11 cellular contexts compared by ENCODE assay signal in the genomic region with DNA sequence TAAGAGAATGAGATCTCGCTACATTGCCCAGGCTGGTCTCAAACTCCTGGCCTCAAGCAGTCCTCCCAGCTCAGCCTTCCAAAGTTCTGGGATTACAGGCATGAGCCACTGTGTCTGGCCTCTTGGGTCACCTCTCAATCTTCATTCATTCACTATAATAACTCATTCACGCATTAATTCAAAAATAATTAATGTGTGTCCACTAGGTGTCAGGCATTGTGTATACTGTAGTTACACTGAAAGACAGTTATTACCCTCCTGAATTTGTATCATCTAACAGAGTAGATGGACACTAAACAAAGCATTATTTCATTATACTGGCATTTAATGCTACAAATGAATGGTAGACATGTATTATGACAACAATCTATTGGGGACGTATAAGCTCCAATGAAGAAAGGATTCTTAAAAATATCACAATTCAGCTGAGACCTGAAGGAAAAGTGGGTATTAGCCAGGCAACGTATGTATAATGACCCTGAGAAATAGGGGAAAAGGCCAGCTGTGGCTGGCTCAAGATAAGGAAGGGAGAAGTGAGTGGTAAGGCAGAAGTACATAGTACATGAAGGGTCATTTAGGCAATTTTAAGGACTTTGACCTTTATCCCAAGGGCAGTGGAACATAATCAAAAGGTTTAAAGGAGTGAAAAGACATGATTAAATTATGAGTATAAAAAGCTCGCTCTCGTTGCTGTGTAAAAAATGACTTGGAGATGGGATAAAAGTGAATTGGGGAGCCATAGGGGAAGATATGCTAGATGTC.
DNase-seq lines count a peak whose midpoint lies in the region; ATAC-seq, FAIRE-seq and TF ChIP-seq lines count a peak whose summit lies in the region.
"Had no signal": no experiment of that assay in that cellular context is flagged by ENCODE, and none has a peak within 500 bp of the region (broad histone marks: within the 10 kb centered on the region; RNA-seq: fewer than 3 reads in every experiment).

No MANE protein-coding gene starts in this region.

- H3K4me1 ChIP-seq in DOHH2 (ENCODE audit: control insufficient read depth, low read length) (no peaks in the 10 kb centered on the region), K562 (replicated peaks in 1 of 2; ENCODE audit: control insufficient read depth in 2 of 2, insufficient read depth in 2 of 2, low read length in 2 of 2) (no peaks in the 10 kb centered on the region), right lobe of liver (peaks cover 0 to 18% (median 4%) of the 10 kb centered on the region in 4 donors), BE2C (no peaks in the 10 kb centered on the region)
- H3K4me1 ChIP-seq: prostate gland had no signal

- TF ChIP-seq POLR2A in K562 (conservative IDR thresholded peaks at IDR 0.05) (no peak), right lobe of liver (IDR thresholded peaks at IDR 0.05) (no peak)

- POLR2A ChIA-PET in K562 (lab: Yijun Ruan, JAX), result interaction anchor here (0.7 kb wide), 1 partner anchor 9 kb away, joined by 3 read pairs; no protein-coding TSS in a partner anchor

- H3K4me2 ChIP-seq in DOHH2 (ENCODE audit: low read length), result no peak overlapping the region
- no peak overlapping the region for H3K4me2 ChIP-seq in K562 (ENCODE audit: insufficient read depth, low read length)

- H3K27ac ChIP-seq in DOHH2 (ENCODE audit: low read depth, low read length), result no peak overlapping the region
- no peak overlapping the region for H3K27ac ChIP-seq in K562 (ENCODE audit: extremely low read depth, low read depth, low read length)
- H3K27ac ChIP-seq in right lobe of liver, result peak overlapping the region in 1 of 3 donors; percentile 44
- H3K27ac ChIP-seq: prostate gland, WERI-Rb-1 had no signal

- CTCF ChIA-PET in K562 (lab: Yijun Ruan, JAX; ENCODE audit: low intra/inter-chr PET ratio), result interaction anchor here (0.6 kb wide), 1 partner anchor 1699 kb away, joined by 4 read pairs; no protein-coding TSS in a partner anchor

- no peak overlapping the region for H3K9ac ChIP-seq in K562 (ENCODE audit: insufficient read depth in 1 of 2, low read depth in 2 of 2, low read length in 2 of 2)

- in situ Hi-C loops in K562 (cut with MboI), result no loop called here

- H2AFZ ChIP-seq in K562 (ENCODE audit: low read depth, low read length), result no peak overlapping the region

- H3K4me3 ChIP-seq in DOHH2 (ENCODE audit: low read length) (no peak overlapping the region), K562 (no peak overlapping the region), right lobe of liver (no peak overlapping the region), BE2C (ENCODE audit: low read depth, low read length) (no peak overlapping the region)
- H3K4me3 ChIP-seq: prostate gland had no signal

- no peaks in the 10 kb centered on the region for H3K36me3 ChIP-seq in DOHH2 (ENCODE audit: control insufficient read depth, low read length)
- H3K36me3 ChIP-seq in K562 (ENCODE audit: control insufficient read depth, insufficient read depth, low read length), result no peaks in the 10 kb centered on the region
- H3K36me3 ChIP-seq in right lobe of liver, result peaks cover 0 to 75% (median 1%) of the 10 kb centered on the region in 4 donors
- H3K36me3 ChIP-seq in BE2C, result no peaks in the 10 kb centered on the region
- H3K36me3 ChIP-seq: prostate gland, WERI-Rb-1 had no signal

- no peak for FAIRE-seq in K562 (lab: Jason Lieb, UNC)

- no TSS peak for BruUV-seq in K562 (replicated peaks; lab: Mats Ljungman, UMichigan)

- H3K9me3 ChIP-seq in DOHH2 (ENCODE audit: control insufficient read depth, insufficient read depth, low read length), result no peaks in the 10 kb centered on the region
- no peaks in the 10 kb centered on the region for H3K9me3 ChIP-seq in K562 (replicated peaks; ENCODE audit: control insufficient read depth, insufficient read depth, low read depth, low read length)
- no peaks in the 10 kb centered on the region for H3K9me3 ChIP-seq in right lobe of liver
- no peaks in the 10 kb centered on the region for H3K9me3 ChIP-seq in BE2C
- H3K9me3 ChIP-seq: prostate gland had no signal

- DNase-seq in M059J (ENCODE audit: low read depth) (peak; percentile 11), K562 (ENCODE audit: extremely low read depth in 1 of 4, low spot score in 3 of 4) (peak in 3 of 4 experiments; percentile 6 to 10 (median 9)), right lobe of liver (no peak), activated gamma-delta T cell treated with Interleukin-2 at 50 U/mL for 16 hours (no peak), BE2C (no peak)
- DNase-seq: GDM1, WERI-Rb-1 had no signal

- no peak for TF ChIP-seq EP300 in K562 (IDR thresholded peaks at IDR 0.05; ENCODE audit: low read length)

- H3K9me1 ChIP-seq in K562 (ENCODE audit: control insufficient read depth, insufficient read depth, low read length), result no peaks in the 10 kb centered on the region

- no peaks in the 10 kb centered on the region for H3K9me2 ChIP-seq in DOHH2 (replicated peaks; ENCODE audit: control insufficient read depth, low read length)

- intact Hi-C loops in K562 (cut with micrococcal nuclease) (no loop called here), right lobe of liver (cut with DNase I) (no loop called here)

- 37% methylated on average over 6 of the region's 6 CpGs for WGBS in K562 (ENCODE audit: insufficient coverage, low coverage, missing lambda C conversion rate)
- 66% methylated on average over 6 of the region's 6 CpGs for WGBS in right lobe of liver (ENCODE audit: insufficient coverage, low coverage, low lambda C conversion rate, missing lambda C conversion rate)

- peak in 1 of 2 experiments; percentile 35; a peak in 2 of 4 replicates for TF ChIP-seq RAD21 in K562 (CRISPR knock-in tag; conservative IDR thresholded peaks at IDR 0.05 in 1 of 2, IDR thresholded peaks at IDR 0.05 in 1 of 2)

- H3K79me2 ChIP-seq in DOHH2 (ENCODE audit: control insufficient read depth, low read length) (no peaks in the 10 kb centered on the region), K562 (ENCODE audit: control insufficient read depth, insufficient read depth, low read length) (no peaks in the 10 kb centered on the region)

- H4K20me1 ChIP-seq in DOHH2 (ENCODE audit: control insufficient read depth, insufficient read depth, low read depth, low read length) (no peaks in the 10 kb centered on the region), K562 (replicated peaks; ENCODE audit: control insufficient read depth, insufficient read depth, low read length) (no peaks in the 10 kb centered on the region)

- TF ChIP-seq CTCF in DOHH2 (IDR thresholded peaks at IDR 0.05; ENCODE audit: low read depth, low read length, poor library complexity, severe bottlenecking), result peak; percentile 53
- peak in 1 of 3 experiments; percentile 29; a peak in 1 of 6 replicates for TF ChIP-seq CTCF in K562 (IDR thresholded peaks at IDR 0.05 in 2 of 3, conservative IDR thresholded peaks at IDR 0.05 in 1 of 3; ENCODE audit: insufficient read depth in 2 of 3, low read depth in 1 of 3, low read length in 3 of 3)
- TF ChIP-seq CTCF in right lobe of liver (IDR thresholded peaks at IDR 0.05), result peak; percentile 17 to 29 (median 21)
- no peak for TF ChIP-seq CTCF in BE2C (IDR thresholded peaks at IDR 0.05; ENCODE audit: low read depth, low read length)

- ATAC-seq in K562 (peak; percentile 36; the same call in 1 of the 3 replicates), right lobe of liver (peak; percentile 54 to 70 (median 58)), GM18909 (IDR thresholded peaks at IDR 0.05; ENCODE audit: poor library complexity, unreplicated experiment) (no peak), GM19328 (IDR thresholded peaks at IDR 0.05; ENCODE audit: unreplicated experiment) (no peak)

- H3K27me3 ChIP-seq in DOHH2 (ENCODE audit: control insufficient read depth, low read length), result no peaks in the 10 kb centered on the region
- H3K27me3 ChIP-seq in K562 (ENCODE audit: control insufficient read depth in 2 of 2, insufficient read depth in 2 of 2, low read length in 2 of 2), result no peaks in the 10 kb centered on the region
- no peaks in the 10 kb centered on the region for H3K27me3 ChIP-seq in right lobe of liver
- no peaks in the 10 kb centered on the region for H3K27me3 ChIP-seq in BE2C

- H3F3A ChIP-seq in DOHH2 (ENCODE audit: control insufficient read depth, insufficient read depth), result no peaks in the 10 kb centered on the region

TF ChIP-seq in K562, 482 proteins besides CTCF, POLR2A, EP300 and RAD21:
- peak; percentile 61; the same call in 1 of the 2 replicates for TF ChIP-seq ZNF24 (IDR thresholded peaks at IDR 0.05)
- TF ChIP-seq, protein P1, sequence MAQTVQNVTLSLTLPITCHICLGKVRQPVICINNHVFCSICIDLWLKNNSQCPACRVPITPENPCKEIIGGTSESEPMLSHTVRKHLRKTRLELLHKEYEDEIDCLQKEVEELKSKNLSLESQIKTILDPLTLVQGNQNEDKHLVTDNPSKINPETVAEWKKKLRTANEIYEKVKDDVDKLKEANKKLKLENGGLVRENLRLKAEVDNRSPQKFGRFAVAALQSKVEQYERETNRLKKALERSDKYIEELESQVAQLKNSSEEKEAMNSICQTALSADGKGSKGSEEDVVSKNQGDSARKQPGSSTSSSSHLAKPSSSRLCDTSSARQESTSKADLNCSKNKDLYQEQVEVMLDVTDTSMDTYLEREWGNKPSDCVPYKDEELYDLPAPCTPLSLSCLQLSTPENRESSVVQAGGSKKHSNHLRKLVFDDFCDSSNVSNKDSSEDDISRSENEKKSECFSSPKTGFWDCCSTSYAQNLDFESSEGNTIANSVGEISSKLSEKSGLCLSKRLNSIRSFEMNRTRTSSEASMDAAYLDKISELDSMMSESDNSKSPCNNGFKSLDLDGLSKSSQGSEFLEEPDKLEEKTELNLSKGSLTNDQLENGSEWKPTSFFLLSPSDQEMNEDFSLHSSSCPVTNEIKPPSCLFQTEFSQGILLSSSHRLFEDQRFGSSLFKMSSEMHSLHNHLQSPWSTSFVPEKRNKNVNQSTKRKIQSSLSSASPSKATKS (CRISPR knock-in tag; IDR thresholded peaks at IDR 0.05), result no peak
TF ChIP-seq in K562: peak in this region for 1.

Comparison
In these comparisons a context has a peak if more than half of its experiments do, and no peak if none do; other contexts are left out.
1. DNase-seq: peak in M059J (single experiment) and K562 (3 of 4); none in right lobe of liver (0 of 3), activated gamma-delta T cell treated with Interleukin-2 at 50 U/mL for 16 hours (single experiment) and BE2C (single experiment).
2. ATAC-seq: peak in K562 (single experiment) and right lobe of liver (4 of 4); none in GM18909 (single experiment) and GM19328 (single experiment).